Comparison of ENCODE assay signal across 15 cellular contexts in genomic region chr21:16116798-16117197, GRCh38.
A peak's percentile ranks its signal among the peaks of the same experiment; 100 is the strongest.
DNase-seq lines count a peak whose midpoint lies in the region; TF ChIP-seq lines count a peak whose summit lies in the region.
"Had no signal": no experiment of that assay in that cellular context is flagged by ENCODE, and none has a peak within 500 bp of the region (broad histone marks: within the 10 kb centered on the region; RNA-seq: fewer than 3 reads in every experiment).

No MANE protein-coding gene starts in this region.

- no peaks in the 10 kb centered on the region for H3K9me3 Mint-ChIP-seq in T-helper 2 cell treated with Interferon-gamma antibody and Interleukin-4, amounts not matched to agents 5 μg/mL and 100 μg/mL, for 36 hours

- no peaks in the 10 kb centered on the region for H3K27me3 Mint-ChIP-seq in T-helper 2 cell treated with Interferon-gamma antibody and Interleukin-4, amounts not matched to agents 5 μg/mL and 100 μg/mL, for 36 hours (ENCODE audit: low read depth)
- H3K27me3 Mint-ChIP-seq: activated T-cell treated with anti-CD3 and anti-CD28 coated beads, Interleukin-2, amount 50 U/mL, for 24 hours had no signal

- no peak for TF ChIP-seq CTCF in ascending aorta (IDR thresholded peaks at IDR 0.05)
- no peak for TF ChIP-seq CTCF in fibroblast of the aortic adventitia (IDR thresholded peaks at IDR 0.05; ENCODE audit: insufficient read depth, low read length)
- TF ChIP-seq CTCF in retinal pigment epithelial cell (conservative IDR thresholded peaks at IDR 0.05; ENCODE audit: low read depth, low read length) = no peak

- H3K4me1 ChIP-seq in ascending aorta = no peaks in the 10 kb centered on the region
- H3K4me1 ChIP-seq: upper lobe of left lung had no signal

- H3K4me3 ChIP-seq in ascending aorta (no peak overlapping the region), fibroblast of the aortic adventitia (ENCODE audit: low read depth, low read length) (no peak overlapping the region), retinal pigment epithelial cell (ENCODE audit: low read length) (no peak overlapping the region)
- H3K4me3 ChIP-seq: pancreas, upper lobe of left lung had no signal

- intact Hi-C loops in ascending aorta (cut with DNase I) = no loop called here
- intact Hi-C loops in head of caudate nucleus (cut with DNase I) = no loop called here

- H3K4me3 Mint-ChIP-seq in T-helper 2 cell treated with Interferon-gamma antibody and Interleukin-4, amounts not matched to agents 5 μg/mL and 100 μg/mL, for 36 hours = no peak overlapping the region
- H3K4me3 Mint-ChIP-seq: activated T-cell treated with anti-CD3 and anti-CD28 coated beads, Interleukin-2, amount 50 U/mL, for 24 hours; T-helper 1 cell treated with Interleukin-12 subunit alpha and Interleukin-12 subunit beta and Interleukin-4 antibody, amounts not matched to agents 30 μg/mL and 1 μg/mL, for 36 hours had no signal

- no peaks in the 10 kb centered on the region for H3K36me3 ChIP-seq in ascending aorta
- H3K36me3 ChIP-seq: pancreas, upper lobe of left lung had no signal

- H3K27me3 ChIP-seq in ascending aorta = no peaks in the 10 kb centered on the region
- H3K27me3 ChIP-seq: pancreas, upper lobe of left lung had no signal

- no peaks in the 10 kb centered on the region for H3K4me1 Mint-ChIP-seq in T-helper 2 cell treated with Interferon-gamma antibody and Interleukin-4, amounts not matched to agents 5 μg/mL and 100 μg/mL, for 36 hours (ENCODE audit: low read depth)

- H3K27ac Mint-ChIP-seq in T-helper 2 cell treated with Interferon-gamma antibody and Interleukin-4, amounts not matched to agents 5 μg/mL and 100 μg/mL, for 36 hours = no peak overlapping the region
- H3K27ac Mint-ChIP-seq: activated T-cell treated with anti-CD3 and anti-CD28 coated beads, Interleukin-2, amount 50 U/mL, for 24 hours; T-helper 1 cell treated with Interleukin-12 subunit alpha and Interleukin-12 subunit beta and Interleukin-4 antibody, amounts not matched to agents 30 μg/mL and 1 μg/mL, for 36 hours had no signal

- peaks cover 0 to 4% of the 10 kb centered on the region in 2 donors for H3K9me3 ChIP-seq in ascending aorta
- H3K9me3 ChIP-seq: pancreas, upper lobe of left lung had no signal

- no peaks in the 10 kb centered on the region for H3K36me3 Mint-ChIP-seq in T-helper 2 cell treated with Interferon-gamma antibody and Interleukin-4, amounts not matched to agents 5 μg/mL and 100 μg/mL, for 36 hours (ENCODE audit: low read depth)

- DNase-seq in EL (peak; percentile 87), ascending aorta (ENCODE audit: low spot score in 2 of 2) (no peak), fibroblast of the aortic adventitia (ENCODE audit: low read depth) (peak; percentile 58), retinal pigment epithelial cell (ENCODE audit: low read depth) (peak; percentile 43), NCI-H1930 (lab: John Stamatoyannopoulos, UW) (no peak), D341Med (ENCODE audit: low spot score) (no peak), head of caudate nucleus (no peak)
- no peak for DNase-seq in T-helper 2 cell treated with Interferon-gamma antibody and Interleukin-4, amounts not matched to agents 5 μg/mL and 100 μg/mL, for 36 hours (ENCODE audit: low spot score)
- DNase-seq: activated T-cell treated with anti-CD3 and anti-CD28 coated beads, Interleukin-2, amount 50 U/mL, for 24 hours; effector CD4-positive, alpha-beta T cell; NCI-H1105 treated with DMSO at 0.1 percent for 48 hours; NCI-H524; pancreas; upper lobe of left lung had no signal

- H3K27ac ChIP-seq in ascending aorta = peak overlapping the region; percentile 35 to 61
- H3K27ac ChIP-seq: pancreas, upper lobe of left lung had no signal

Comparison
In these comparisons a context has a peak if more than half of its experiments do, and no peak if none do; other contexts are left out.
1. DNase-seq: peak in EL (single experiment), fibroblast of the aortic adventitia (single experiment) and retinal pigment epithelial cell (single experiment); none in ascending aorta (0 of 2), NCI-H1930 (0 of 2), T-helper 2 cell treated with Interferon-gamma antibody and Interleukin-4, amounts not matched to agents 5 μg/mL and 100 μg/mL, for 36 hours (single experiment), D341Med (single experiment) and head of caudate nucleus (0 of 42).